In genomic region chrX:100928660-100929613, GRCh38 we compare ENCODE assay signal across 9 cellular contexts. TPM values are rescaled to one million over a fixed set of nuclear protein-coding genes. Genes with fewer than 3 reads are reported as not detected.
DNase-seq lines count a peak whose midpoint lies in the region; ATAC-seq and TF ChIP-seq lines count a peak whose summit lies in the region.
"Had no signal": no experiment of that assay in that cellular context is flagged by ENCODE, and none has a peak within 500 bp of the region (broad histone marks: within the 10 kb centered on the region; RNA-seq: fewer than 3 reads in every experiment).

Gene XKRX (minus strand): TSS chrX:100928917. CDS start chrX:100928304, 613 bp downstream.

- peak within 1 kb of the TSS; percentile 54 for H3K27ac Mint-ChIP-seq in activated naive CD8-positive, alpha-beta T cell

- no peaks in the 10 kb centered on the region for H3K4me1 ChIP-seq in PC-3 (ENCODE audit: insufficient read depth, low read length)
- no peaks in the 10 kb centered on the region for H3K4me1 ChIP-seq in iPS-15b (ENCODE audit: control insufficient read depth, insufficient read depth, low read length)
- peaks cover 0 to 6% (median 0%) of the 10 kb centered on the region in 6 donors for H3K4me1 ChIP-seq in spleen
- H3K4me1 ChIP-seq: BLaER1 had no signal

- no peaks in the 10 kb centered on the region for H3K79me2 ChIP-seq in PC-3 (ENCODE audit: low read length)

- H3K9ac ChIP-seq in PC-3 (ENCODE audit: low read length) (no peak within 1 kb of the TSS), iPS-15b (ENCODE audit: low read depth, low read length) (peak within 1 kb of the TSS; percentile 13)
- H3K9ac ChIP-seq: BLaER1 had no signal

- BruUV-seq in PC-3 (replicated peaks; lab: Mats Ljungman, UMichigan), result no TSS peak

- CTCF ChIA-PET in PC-3 (lab: Charles Lee), result no interaction called here

- H3K9me3 ChIP-seq in PC-3 (ENCODE audit: low read length) (no peaks in the 10 kb centered on the region), iPS-15b (ENCODE audit: control insufficient read depth, insufficient read depth, low read length) (no peaks in the 10 kb centered on the region), spleen (peaks cover 0 to 8% (median 0%) of the 10 kb centered on the region in 8 donors)

- 1 to 32% (median 13%) methylated on average over 12 to 51 of the region's 51 CpGs for WGBS in spleen, 5 donors

- H3F3A ChIP-seq in PC-3 (ENCODE audit: low read length, unreplicated experiment), result no peaks in the 10 kb centered on the region

- H3K4me3 ChIP-seq in PC-3 (ENCODE audit: low read length), result peak within 1 kb of the TSS; percentile 65
- H3K4me3 ChIP-seq in iPS-15b (ENCODE audit: low read depth, low read length), result peak within 1 kb of the TSS; percentile 72
- H3K4me3 ChIP-seq in spleen, result peak within 1 kb of the TSS; percentile 26 to 69 (median 32)
- H3K4me3 ChIP-seq: BLaER1 had no signal

- H3K4me1 Mint-ChIP-seq in activated naive CD8-positive, alpha-beta T cell (ENCODE audit: low read depth), result peaks cover 51% of the 10 kb centered on the region

- H3K36me3 Mint-ChIP-seq in activated naive CD8-positive, alpha-beta T cell, result peaks cover 3% of the 10 kb centered on the region

- TF ChIP-seq CTCF in PC-3 (conservative IDR thresholded peaks at IDR 0.05; ENCODE audit: low read depth, low read length), result no peak
- TF ChIP-seq CTCF in spleen (IDR thresholded peaks at IDR 0.05 in 8 of 11, conservative IDR thresholded peaks at IDR 0.05 in 3 of 11), result no peak

- H3K27ac ChIP-seq in PC-3 (ENCODE audit: low read length) (no peak within 1 kb of the TSS), spleen (peak within 1 kb of the TSS in 4 of 8 donors; percentile 4 to 47 (median 38))
- H3K27ac ChIP-seq: BLaER1 had no signal

- H3K9me2 ChIP-seq in PC-3 (replicated peaks; ENCODE audit: low read length), result no peaks in the 10 kb centered on the region

- no peaks in the 10 kb centered on the region for H4K20me1 ChIP-seq in PC-3 (ENCODE audit: low read length)
- H4K20me1 ChIP-seq: BLaER1 had no signal

- TF ChIP-seq POLR2A in spleen (IDR thresholded peaks at IDR 0.05), result no peak

- no peaks in the 10 kb centered on the region for H3K27me3 Mint-ChIP-seq in activated naive CD8-positive, alpha-beta T cell

- ATAC-seq in HG02981 (IDR thresholded peaks at IDR 0.05; ENCODE audit: unreplicated experiment), result peak; percentile 46
- peak; percentile 89 for ATAC-seq in PC-3
- no peak for ATAC-seq in HG03139 (IDR thresholded peaks at IDR 0.05; ENCODE audit: unreplicated experiment)

- peak within 1 kb of the TSS; percentile 87 for H2AFZ ChIP-seq in PC-3 (ENCODE audit: low read length)

- H3K4me3 Mint-ChIP-seq in activated naive CD8-positive, alpha-beta T cell, result peak within 1 kb of the TSS; percentile 92

- POLR2A ChIA-PET in PC-3 (lab: Charles Lee; ENCODE audit: unreplicated experiment), result no interaction called here

- DNase-seq in NCI-H1092 (lab: John Stamatoyannopoulos, UW) (peak; percentile 7), NCI-H1092 treated with DMSO at 0.1 percent for 48 hours (lab: John Stamatoyannopoulos, UW) (no peak), PC-3 (peak; percentile 40), spleen (peak; percentile 81)

- H3K27me3 ChIP-seq in PC-3 (ENCODE audit: low read length), result no peaks in the 10 kb centered on the region
- H3K27me3 ChIP-seq in iPS-15b (ENCODE audit: control insufficient read depth, insufficient read depth, low read length), result peaks cover 9% of the 10 kb centered on the region
- H3K27me3 ChIP-seq in spleen (replicated peaks in 1 of 7), result peaks cover 0 to 16% (median 0%) of the 10 kb centered on the region in 7 donors
- H3K27me3 ChIP-seq: BLaER1 had no signal

- H3K9me3 Mint-ChIP-seq in activated naive CD8-positive, alpha-beta T cell (ENCODE audit: low read depth), result no peaks in the 10 kb centered on the region

- intact Hi-C loops in PC-3 (cut with micrococcal nuclease) (no loop called here), spleen (cut with DNase I; ENCODE audit: low total_unique reads) (no loop called here)

- H3K36me3 ChIP-seq in PC-3 (ENCODE audit: low read depth, low read length) (no peaks in the 10 kb centered on the region), iPS-15b (ENCODE audit: control insufficient read depth, insufficient read depth, low read length) (no peaks in the 10 kb centered on the region), spleen (no peaks in the 10 kb centered on the region)
- H3K36me3 ChIP-seq: BLaER1 had no signal

- H3K4me2 ChIP-seq in PC-3 (ENCODE audit: low read length), result peak within 1 kb of the TSS; percentile 86
- H3K4me2 ChIP-seq: BLaER1 had no signal

RNA-seq across cellular contexts. Expression of gene XKRX, which starts in this region (rescaled TPM):
- total RNA-seq in PC-3 (2014; rRNA removed) (0.46 and 0.55 TPM in 2 replicates), spleen (1 to 10 TPM in 5 of 7 donors, under 1 TPM in 2; 0.54 to 1.7 (median 1.2) TPM)
- under 1 TPM; 0.22 to 0.62 (median 0.26) TPM for polyA plus RNA-seq in spleen

Comparison
In these comparisons a context has a peak if more than half of its experiments do, and no peak if none do; other contexts are left out.
1. Peak in DNase-seq, ATAC-seq, H3K4me3 ChIP-seq and H3K4me2 ChIP-seq in PC-3; RNA of the gene not detected or under 1 TPM.